1 cellular context compared by ENCODE assay signal in genomic region chr1:36516372-36517018, GRCh38.
TF ChIP-seq lines count a peak whose summit lies in the region.

No MANE protein-coding gene starts in this region.

TF ChIP-seq in GM12878, 131 proteins besides CTCF, POLR2A, EP300 and RAD21 (continued from another document):
- TF ChIP-seq CUX1 (IDR thresholded peaks at IDR 0.05; ENCODE audit: insufficient replicate concordance, low read depth, low read length) = no peak
- TF ChIP-seq RB1 (IDR thresholded peaks at IDR 0.05; ENCODE audit: borderline replicate concordance) = no peak
TF ChIP-seq in GM12878: peak in this region for 1.
